ENCODE assay signal across 9 cellular contexts in genomic region chr13:45055902-45056648, GRCh38.
DNase-seq lines count a peak whose midpoint lies in the region; ATAC-seq, FAIRE-seq and TF ChIP-seq lines count a peak whose summit lies in the region.
"Had no signal": no experiment of that assay in that cellular context is flagged by ENCODE, and none has a peak within 500 bp of the region (broad histone marks: within the 10 kb centered on the region; RNA-seq: fewer than 3 reads in every experiment).

No MANE protein-coding gene starts in this region.

- ATAC-seq in right cardiac atrium (peak; percentile 66 to 72), GM21526 (IDR thresholded peaks at IDR 0.05; ENCODE audit: low FRiP score, unreplicated experiment) (no peak)

- intact Hi-C loops in right cardiac atrium (cut with DNase I): loop anchor here in 1 of 4 donors (10.0 kb wide), 1 partner anchor 249 kb away; no protein-coding TSS in a partner anchor

- H3K9me3 ChIP-seq in right cardiac atrium (ENCODE audit: control insufficient read depth, low read length) (no peaks in the 10 kb centered on the region), small intestine (ENCODE audit: control insufficient read depth, low read depth) (no peaks in the 10 kb centered on the region)
- H3K9me3 ChIP-seq: gastrocnemius medialis had no signal

- H3K4me3 Mint-ChIP-seq in activated naive CD8-positive, alpha-beta T cell: peak overlapping the region; percentile 33

- no peak for FAIRE-seq in small intestine (lab: Jason Lieb, UNC)
- no peak for FAIRE-seq in H54 (lab: Jason Lieb, UNC)

- H3K9me3 Mint-ChIP-seq in activated naive CD8-positive, alpha-beta T cell (ENCODE audit: low read depth): no peaks in the 10 kb centered on the region

- H3K27me3 ChIP-seq in right cardiac atrium (ENCODE audit: control insufficient read depth, insufficient read depth) (no peaks in the 10 kb centered on the region), small intestine (ENCODE audit: control insufficient read depth in 2 of 2, insufficient read depth in 2 of 2, low read length in 2 of 2) (no peaks in the 10 kb centered on the region)
- H3K27me3 ChIP-seq: gastrocnemius medialis had no signal

- no peaks in the 10 kb centered on the region for H3K36me3 ChIP-seq in small intestine (ENCODE audit: control insufficient read depth in 2 of 2, insufficient read depth in 2 of 2, low read length in 2 of 2)
- H3K36me3 ChIP-seq: gastrocnemius medialis had no signal

- H3K4me1 ChIP-seq in right cardiac atrium (ENCODE audit: control insufficient read depth, insufficient read depth, low read length) (peaks cover 4% of the 10 kb centered on the region), small intestine (ENCODE audit: control insufficient read depth in 2 of 2, insufficient read depth in 1 of 2, low read depth in 1 of 2, low read length in 1 of 2) (no peaks in the 10 kb centered on the region)

- no peak overlapping the region for H3K4me3 ChIP-seq in right cardiac atrium (ENCODE audit: low read length)
- H3K4me3 ChIP-seq in small intestine (ENCODE audit: low read depth in 1 of 2, low read length in 2 of 2): no peak overlapping the region
- H3K4me3 ChIP-seq: gastrocnemius medialis had no signal

- TF ChIP-seq POLR2A in H54 (IDR thresholded peaks at IDR 0.05; ENCODE audit: low read depth, low read length): no peak

- H3K27me3 Mint-ChIP-seq in activated naive CD8-positive, alpha-beta T cell: peaks cover 4% of the 10 kb centered on the region

- H3K27ac Mint-ChIP-seq in activated naive CD8-positive, alpha-beta T cell: no peak overlapping the region

- DNase-seq in stimulated activated CD4-positive, alpha-beta T cell treated with anti-CD3 and anti-CD28 coated beads, Interleukin-2, amount 100 ng/mL, for 24 hours: peak; percentile 28 to 35
- DNase-seq in stimulated activated CD4-positive, alpha-beta T cell treated with anti-CD3 and anti-CD28 coated beads, Interleukin-4, amount 100 ng/mL, for 4 hours: no peak
- DNase-seq in right cardiac atrium: peak in 2 of 3 donors; percentile 40 to 51
- no peak for DNase-seq in T-helper 9 cell
- no peak for DNase-seq in small intestine
- no peak for DNase-seq in H54 (ENCODE audit: insufficient read length, low spot score)

- 46% methylated on average over 7 of the region's 7 CpGs for WGBS in right cardiac atrium
- WGBS in small intestine, 3 donors: 57 to 69% (median 61%) methylated on average over 7 of the region's 7 CpGs

- H3K27ac ChIP-seq in right cardiac atrium (ENCODE audit: low read length): no peak overlapping the region
- H3K27ac ChIP-seq in small intestine (ENCODE audit: low read depth in 1 of 2, low read length in 1 of 2): no peak overlapping the region
- H3K27ac ChIP-seq: gastrocnemius medialis had no signal

- peaks cover 17% of the 10 kb centered on the region for H3K4me1 Mint-ChIP-seq in activated naive CD8-positive, alpha-beta T cell (ENCODE audit: low read depth)

- no peaks in the 10 kb centered on the region for H3K36me3 Mint-ChIP-seq in activated naive CD8-positive, alpha-beta T cell

Comparison
In these comparisons a context has a peak if more than half of its experiments do, and no peak if none do; other contexts are left out.
1. DNase-seq: peak in stimulated activated CD4-positive, alpha-beta T cell treated with anti-CD3 and anti-CD28 coated beads, Interleukin-2, amount 100 ng/mL, for 24 hours (2 of 2) and right cardiac atrium (2 of 3); none in stimulated activated CD4-positive, alpha-beta T cell treated with anti-CD3 and anti-CD28 coated beads, Interleukin-4, amount 100 ng/mL, for 4 hours (0 of 2), T-helper 9 cell (single experiment), small intestine (single experiment) and H54 (single experiment).